ENCODE assay signal across 17 cellular contexts in genomic region chr17:44074911-44075285, GRCh38. TPM values are rescaled to one million over a fixed set of nuclear protein-coding genes. Genes with fewer than 3 reads are reported as not detected.
DNase-seq lines count a peak whose midpoint lies in the region; ATAC-seq and TF ChIP-seq lines count a peak whose summit lies in the region.
"Had no signal": no experiment of that assay in that cellular context is flagged by ENCODE, and none has a peak within 500 bp of the region (broad histone marks: within the 10 kb centered on the region; RNA-seq: fewer than 3 reads in every experiment).

No MANE protein-coding gene starts in this region.

- peaks cover 61% of the 10 kb centered on the region for H3K36me3 ChIP-seq in lower lobe of right lung

- ATAC-seq in T-helper 17 cell, result no peak
- no peak for ATAC-seq in lower lobe of right lung
- no peak for ATAC-seq in stimulated activated effector memory CD8-positive, alpha-beta T cell treated with anti-CD3 and anti-CD28 coated beads, Interleukin-12 subunit alpha, Interleukin-12 subunit beta, amount 100 ng/mL, for 72 hours

- H3K56ac ChIP-seq in H9 (ENCODE audit: insufficient read length, low read depth, low read length), result no peak overlapping the region

- H3K36me3 Mint-ChIP-seq in H9 (ENCODE audit: insufficient read depth in 1 of 3, low read depth in 3 of 3) (peaks cover 23 to 64% (median 49%) of the 10 kb centered on the region in 3 experiments; a peak in 6 of 7 replicates), T-helper 17 cell (ENCODE audit: low read depth) (peaks cover 4% of the 10 kb centered on the region), CD14-positive monocyte (peaks cover 42 to 59% of the 10 kb centered on the region in 2 donors)
- peaks cover 35% of the 10 kb centered on the region for H3K36me3 Mint-ChIP-seq in stimulated activated effector memory CD8-positive, alpha-beta T cell treated with anti-CD3 and anti-CD28 coated beads, Interleukin-12 subunit alpha, Interleukin-12 subunit beta, amount 100 ng/mL, for 72 hours

- no peak overlapping the region for H3K9ac ChIP-seq in H9 (ENCODE audit: extremely low read depth, insufficient read length, low read length)

- H4K20me1 ChIP-seq in H9 (ENCODE audit: control insufficient read depth, insufficient read depth, insufficient read length), result no peaks in the 10 kb centered on the region

- H3K4me1 Mint-ChIP-seq in H9 (peaks cover 15 to 21% of the 10 kb centered on the region in 2 experiments), T-helper 17 cell (peaks cover 25% of the 10 kb centered on the region), CD14-positive monocyte (peaks cover 62% of the 10 kb centered on the region)
- peaks cover 44% of the 10 kb centered on the region for H3K4me1 Mint-ChIP-seq in stimulated activated effector memory CD8-positive, alpha-beta T cell treated with anti-CD3 and anti-CD28 coated beads, Interleukin-12 subunit alpha, Interleukin-12 subunit beta, amount 100 ng/mL, for 72 hours

- H3K27me3 Mint-ChIP-seq in H9 (ENCODE audit: low read depth) (no peaks in the 10 kb centered on the region), T-helper 17 cell (no peaks in the 10 kb centered on the region), CD14-positive monocyte (ENCODE audit: low read depth in 3 of 3) (peaks cover 0 to 1% (median 0%) of the 10 kb centered on the region in 3 donors)

- H2BK15ac ChIP-seq in H9 (ENCODE audit: low read depth, low read length), result no peak overlapping the region

- no peak overlapping the region for H2BK5ac ChIP-seq in H9 (ENCODE audit: insufficient read length, low read length)

- H3K23me2 ChIP-seq in H9 (ENCODE audit: insufficient read length, low read depth, low read length, poor library complexity, severe bottlenecking), result peaks cover 9% of the 10 kb centered on the region

- TF ChIP-seq CTCF in H9 (conservative IDR thresholded peaks at IDR 0.05), result no peak
- TF ChIP-seq CTCF in lower lobe of right lung (IDR thresholded peaks at IDR 0.05), result no peak
- no peak for TF ChIP-seq CTCF in CD14-positive monocyte (IDR thresholded peaks at IDR 0.05)

- no peak overlapping the region for H4K8ac ChIP-seq in H9 (replicated peaks; ENCODE audit: insufficient read length, low read depth, low read length)

- no peak overlapping the region for H4K91ac ChIP-seq in H9 (ENCODE audit: insufficient read length, low read depth, low read length)

- H3K9me3 ChIP-seq in H9 (ENCODE audit: control insufficient read depth, low read depth, low read length), result no peaks in the 10 kb centered on the region
- H3K9me3 ChIP-seq in T-helper 17 cell (ENCODE audit: control insufficient read depth, low read length, poor library complexity, severe bottlenecking), result no peaks in the 10 kb centered on the region
- H3K9me3 ChIP-seq in lower lobe of right lung, result no peaks in the 10 kb centered on the region
- H3K9me3 ChIP-seq: MG63 had no signal

- no peaks in the 10 kb centered on the region for H3K27me3 ChIP-seq in H9 (ENCODE audit: insufficient read depth, low read length)
- H3K27me3 ChIP-seq in lower lobe of right lung (ENCODE audit: low read depth), result no peaks in the 10 kb centered on the region
- H3K27me3 ChIP-seq: MG63 had no signal

- H3K9me3 Mint-ChIP-seq in H9, result no peaks in the 10 kb centered on the region; a peak in 1 of 5 replicates
- no peaks in the 10 kb centered on the region for H3K9me3 Mint-ChIP-seq in stimulated activated effector memory CD8-positive, alpha-beta T cell treated with anti-CD3 and anti-CD28 coated beads, Interleukin-12 subunit alpha, Interleukin-12 subunit beta, amount 100 ng/mL, for 72 hours
- no peaks in the 10 kb centered on the region for H3K9me3 Mint-ChIP-seq in CD14-positive monocyte

- H3K27ac ChIP-seq in H9 (ENCODE audit: insufficient read length, low read depth, low read length) (no peak overlapping the region), lower lobe of right lung (no peak overlapping the region)

- H2AK5ac ChIP-seq in H9 (ENCODE audit: insufficient read length, low read length), result no peak overlapping the region

- WGBS in H9 (ENCODE audit: extremely low coverage, insufficient read length, low lambda C conversion rate), result no CpG with 5 or more reads among the region's 9 CpGs

- H3K4me1 ChIP-seq in H9 (ENCODE audit: insufficient read depth, low read length) (no peaks in the 10 kb centered on the region), lower lobe of right lung (peaks cover 31% of the 10 kb centered on the region)

- no peak overlapping the region for H2BK120ac ChIP-seq in H9 (ENCODE audit: low read depth, low read length, poor library complexity, severe bottlenecking)

- no peak overlapping the region for H3K27ac Mint-ChIP-seq in H9
- peak overlapping the region; percentile 67 for H3K27ac Mint-ChIP-seq in T-helper 17 cell
- peak overlapping the region; percentile 14 for H3K27ac Mint-ChIP-seq in stimulated activated effector memory CD8-positive, alpha-beta T cell treated with anti-CD3 and anti-CD28 coated beads, Interleukin-12 subunit alpha, Interleukin-12 subunit beta, amount 100 ng/mL, for 72 hours
- peak overlapping the region in 1 of 7 donors; percentile 30 for H3K27ac Mint-ChIP-seq in CD14-positive monocyte

- H3K79me2 ChIP-seq in H9 (ENCODE audit: insufficient read depth, low read length), result no peaks in the 10 kb centered on the region; the same call in 1 of the 2 replicates

- DNase-seq in H9 (peak; percentile 17), T-helper 17 cell (no peak), lower lobe of right lung (peak; percentile 24), globus pallidus (ENCODE audit: low spot score) (no peak), DMS153 treated with DMSO at 0.1 percent for 48 hours (lab: John Stamatoyannopoulos, UW; ENCODE audit: unreplicated experiment) (no peak), CD14-positive monocyte (ENCODE audit: low spot score) (no peak)
- no peak for DNase-seq in stimulated activated effector memory CD8-positive, alpha-beta T cell treated with anti-CD3 and anti-CD28 coated beads, Interleukin-12 subunit alpha, Interleukin-12 subunit beta, amount 100 ng/mL, for 72 hours (ENCODE audit: low spot score in 2 of 2)
- DNase-seq: ACHN, C1 segment of cervical spinal cord, DND-41, Kasumi-1, MG63, NCI-H1436 treated with DMSO at 0.1 percent for 48 hours, NCI-H2029, NCI-H2171 treated with DMSO at 0.1 percent for 48 hours, NCI-H446, Right ventricle myocardium superior had no signal

- H3K79me1 ChIP-seq in H9 (ENCODE audit: insufficient read depth, low read depth, low read length, poor library complexity, severe bottlenecking), result no peaks in the 10 kb centered on the region

- no peak overlapping the region for H3K23ac ChIP-seq in H9 (ENCODE audit: insufficient read length, low read depth, low read length)

- no peak overlapping the region for H3K4ac ChIP-seq in H9 (ENCODE audit: low read depth, low read length)

- no peak overlapping the region for H3K14ac ChIP-seq in H9 (ENCODE audit: insufficient read depth, low read length)

- H3K4me2 ChIP-seq in H9 (ENCODE audit: insufficient read depth, insufficient read length, low read length), result no peak overlapping the region

- no peak overlapping the region for H2BK12ac ChIP-seq in H9 (ENCODE audit: insufficient read length, low read depth, low read length)

- no peak overlapping the region for H2AFZ ChIP-seq in H9 (ENCODE audit: low read length)

- H4K5ac ChIP-seq in H9 (ENCODE audit: insufficient read length, low read depth, low read length), result no peak overlapping the region

- H3K4me3 ChIP-seq in lower lobe of right lung, result no peak overlapping the region
- H3K4me3 ChIP-seq: MG63 had no signal

- H3K4me3 Mint-ChIP-seq in H9, result no peak overlapping the region
- H3K4me3 Mint-ChIP-seq in T-helper 17 cell, result no peak overlapping the region
- H3K4me3 Mint-ChIP-seq in stimulated activated effector memory CD8-positive, alpha-beta T cell treated with anti-CD3 and anti-CD28 coated beads, Interleukin-12 subunit alpha, Interleukin-12 subunit beta, amount 100 ng/mL, for 72 hours, result no peak overlapping the region
- H3K4me3 Mint-ChIP-seq in CD14-positive monocyte, result no peak overlapping the region

- no peak overlapping the region for H3K18ac ChIP-seq in H9 (ENCODE audit: insufficient read length, low read depth, low read length)

- no peak overlapping the region for H2BK20ac ChIP-seq in H9 (ENCODE audit: low read depth, low read length, poor library complexity, severe bottlenecking)

- intact Hi-C loops in lower lobe of right lung (cut with DNase I), result no loop called here
- intact Hi-C loops in CD14-positive monocyte (cut with micrococcal nuclease), result no loop called here

- no peak overlapping the region for H3T11ph ChIP-seq in H9 (ENCODE audit: low read length)

RNA-seq across cellular contexts. Expression of gene G6PC3, which starts 4.4 kb away (rescaled TPM):
- 105 and 109 TPM in 2 replicates for total RNA-seq in H9 (2021)
- total RNA-seq in T-helper 17 cell, result 10 to 100 TPM; 10.9 to 13.8 TPM
- total RNA-seq in lower lobe of right lung, result 40.1 TPM
- polyA plus RNA-seq in CD14-positive monocyte, result 10 to 100 TPM; 42.4 to 46.4 TPM

RNA-seq across cellular contexts. Expression of gene LSM12, which starts 8.4 kb away (rescaled TPM):
- 128 TPM in 2 replicates for total RNA-seq in H9 (2021)
- 10 to 100 TPM; 35.3 to 46.5 TPM for total RNA-seq in T-helper 17 cell
- 39.1 TPM for total RNA-seq in lower lobe of right lung
- polyA plus RNA-seq in CD14-positive monocyte, result 10 to 100 TPM; 64.4 to 65.8 TPM

RNA-seq across cellular contexts. Expression of gene HDAC5, which starts 48.5 kb away (rescaled TPM):
- 39.5 and 41.3 TPM in 2 replicates for total RNA-seq in H9 (2021)
- 10 to 100 TPM; 83.6 to 96.5 TPM for total RNA-seq in T-helper 17 cell
- 59.2 TPM for total RNA-seq in lower lobe of right lung
- 10 to 100 TPM; 16.1 to 24.7 TPM for polyA plus RNA-seq in CD14-positive monocyte

Comparison
In these comparisons a context has a peak if more than half of its experiments do, and no peak if none do; other contexts are left out.
1. DNase-seq: peak in H9 (single experiment) and lower lobe of right lung (single experiment); none in T-helper 17 cell (0 of 3), stimulated activated effector memory CD8-positive, alpha-beta T cell treated with anti-CD3 and anti-CD28 coated beads, Interleukin-12 subunit alpha, Interleukin-12 subunit beta, amount 100 ng/mL, for 72 hours (0 of 2), globus pallidus (single experiment), DMS153 treated with DMSO at 0.1 percent for 48 hours (single experiment) and CD14-positive monocyte (single experiment).
2. H3K27ac Mint-ChIP-seq: peak in T-helper 17 cell (single experiment) and stimulated activated effector memory CD8-positive, alpha-beta T cell treated with anti-CD3 and anti-CD28 coated beads, Interleukin-12 subunit alpha, Interleukin-12 subunit beta, amount 100 ng/mL, for 72 hours (single experiment); none in H9 (0 of 3).